10 cellular contexts compared by ENCODE assay signal in genomic region chr3:171950373-171950772, GRCh38.
A peak's percentile ranks its signal among the peaks of the same experiment; 100 is the strongest.
DNase-seq lines count a peak whose midpoint lies in the region; TF ChIP-seq lines count a peak whose summit lies in the region.
"Had no signal": no experiment of that assay in that cellular context is flagged by ENCODE, and none has a peak within 500 bp of the region (broad histone marks: within the 10 kb centered on the region; RNA-seq: fewer than 3 reads in every experiment).

No MANE protein-coding gene starts in this region.

- no peak overlapping the region for H3K18ac ChIP-seq in neuronal stem cell (ENCODE audit: low read length)

- H3K36me3 ChIP-seq in adipocyte (ENCODE audit: control insufficient read depth, insufficient read depth, low read length, severe bottlenecking) (no peaks in the 10 kb centered on the region), neuronal stem cell (replicated peaks in 1 of 2; ENCODE audit: control insufficient read depth in 2 of 2, insufficient read depth in 2 of 2, low read length in 2 of 2) (no peaks in the 10 kb centered on the region)

- H2BK5ac ChIP-seq in neuronal stem cell (ENCODE audit: low read length) = no peak overlapping the region

- no peak overlapping the region for H2AK5ac ChIP-seq in neuronal stem cell (ENCODE audit: low read depth, low read length)

- H3K27me3 ChIP-seq in adipocyte (replicated peaks; ENCODE audit: control insufficient read depth, insufficient read depth, low read length) (no peaks in the 10 kb centered on the region), neuronal stem cell (ENCODE audit: control insufficient read depth in 3 of 3, insufficient read depth in 3 of 3, low read depth in 1 of 3, low read length in 3 of 3) (no peaks in the 10 kb centered on the region)

- H2BK120ac ChIP-seq in neuronal stem cell (ENCODE audit: low read depth, low read length) = no peak overlapping the region

- H3K4me3 ChIP-seq in adipocyte (ENCODE audit: low read length) = no peak overlapping the region
- no peak overlapping the region for H3K4me3 ChIP-seq in neuronal stem cell (ENCODE audit: low read length in 2 of 2)

- no peak overlapping the region for H3K27ac ChIP-seq in neuronal stem cell (replicated peaks; ENCODE audit: low read length)

- H4K91ac ChIP-seq in neuronal stem cell (ENCODE audit: low read depth, low read length, poor library complexity) = no peak overlapping the region

- TF ChIP-seq EP300 in Ishikawa (IDR thresholded peaks at IDR 0.05; ENCODE audit: borderline replicate concordance) = no peak

- 0 out of 2 replicates have a peak, but pooled peaks have one; percentile 2 for TF ChIP-seq RAD21 in Ishikawa (IDR thresholded peaks at IDR 0.05; ENCODE audit: low read depth)

- H3K4me1 ChIP-seq in adipocyte (ENCODE audit: control insufficient read depth, insufficient read depth, low read length) = peaks cover 14% of the 10 kb centered on the region
- peaks cover 6 to 33% of the 10 kb centered on the region in 2 donors for H3K4me1 ChIP-seq in neuronal stem cell (ENCODE audit: control insufficient read depth in 2 of 2, insufficient read depth in 1 of 2, low read depth in 1 of 2, low read length in 2 of 2)

- no peak overlapping the region for H2BK12ac ChIP-seq in neuronal stem cell (ENCODE audit: low read length)

- no peak overlapping the region for H3K4ac ChIP-seq in neuronal stem cell (ENCODE audit: low read length)

- no peak overlapping the region for H4K8ac ChIP-seq in neuronal stem cell (ENCODE audit: low read depth, low read length)

- H3K14ac ChIP-seq in neuronal stem cell (ENCODE audit: low read length) = no peak overlapping the region

- DNase-seq in Daoy (ENCODE audit: low read depth) (peak; percentile 68), adipocyte (ENCODE audit: low read depth) (peak; percentile 54), lung microvascular endothelial cell (ENCODE audit: low read depth in 2 of 2) (peak; percentile 29 to 39), hippocampal formation (lab: John Stamatoyannopoulos, UW) (no peak), neuronal stem cell (ENCODE audit: low spot score) (no peak)
- no peak for DNase-seq in activated CD4-positive, alpha-beta T cell treated with anti-CD3 and anti-CD28 coated beads for 48 hours
- DNase-seq in effector CD4-positive, alpha-beta T cell = no peak
- DNase-seq: KG1, occipital lobe had no signal

- H2BK15ac ChIP-seq in neuronal stem cell (ENCODE audit: low read length) = no peak overlapping the region

- H3K9ac ChIP-seq in adipocyte (ENCODE audit: low read length) = no peak overlapping the region
- H3K9ac ChIP-seq in neuronal stem cell (ENCODE audit: low read depth, low read length, poor library complexity) = no peak overlapping the region

- H3K9me3 ChIP-seq in adipocyte (ENCODE audit: control insufficient read depth, low read length) (no peaks in the 10 kb centered on the region), neuronal stem cell (replicated peaks in 1 of 2; ENCODE audit: control insufficient read depth in 2 of 2, insufficient read depth in 1 of 2, low read depth in 1 of 2, low read length in 2 of 2) (no peaks in the 10 kb centered on the region)

- no peak overlapping the region for H3K23ac ChIP-seq in neuronal stem cell (ENCODE audit: low read depth, low read length, poor library complexity)

- no peak overlapping the region for H3K4me2 ChIP-seq in neuronal stem cell (ENCODE audit: insufficient read depth, low read length, poor library complexity, severe bottlenecking)

- no peaks in the 10 kb centered on the region for H3K79me1 ChIP-seq in neuronal stem cell (ENCODE audit: low read depth, low read length)

- no peak overlapping the region for H2AFZ ChIP-seq in neuronal stem cell (ENCODE audit: low read length)

- no CpG with 5 or more reads among the region's 1 CpG for WGBS in neuronal stem cell (ENCODE audit: extremely low coverage in 2 of 2, insufficient read length in 2 of 2, insufficient replicate concordance in 1 of 2), 2 donors

TF ChIP-seq in Ishikawa, 13 proteins besides CTCF, POLR2A, EP300 and RAD21:
- TF ChIP-seq EGR1 (IDR thresholded peaks at IDR 0.05) (no peak), ZBTB7A (IDR thresholded peaks at IDR 0.05; ENCODE audit: low read depth) (no peak), NFIC (IDR thresholded peaks at IDR 0.05) (no peak), TEAD4 (IDR thresholded peaks at IDR 0.05) (no peak), MAX (IDR thresholded peaks at IDR 0.05) (no peak), CREB1 (IDR thresholded peaks at IDR 0.05; ENCODE audit: low read depth) (no peak), CEBPB (IDR thresholded peaks at IDR 0.05) (no peak), FOXM1 (IDR thresholded peaks at IDR 0.05; ENCODE audit: borderline replicate concordance, low read depth) (no peak)
TF ChIP-seq in Ishikawa: peak in this region for 0.

Comparison
In these comparisons a context has a peak if more than half of its experiments do, and no peak if none do; other contexts are left out.
1. DNase-seq: peak in Daoy (single experiment), adipocyte (single experiment) and lung microvascular endothelial cell (2 of 2); none in hippocampal formation (0 of 2), activated CD4-positive, alpha-beta T cell treated with anti-CD3 and anti-CD28 coated beads for 48 hours (single experiment), neuronal stem cell (single experiment) and effector CD4-positive, alpha-beta T cell (single experiment).